ENCODE assay signal across 8 cellular contexts in the genomic region with DNA sequence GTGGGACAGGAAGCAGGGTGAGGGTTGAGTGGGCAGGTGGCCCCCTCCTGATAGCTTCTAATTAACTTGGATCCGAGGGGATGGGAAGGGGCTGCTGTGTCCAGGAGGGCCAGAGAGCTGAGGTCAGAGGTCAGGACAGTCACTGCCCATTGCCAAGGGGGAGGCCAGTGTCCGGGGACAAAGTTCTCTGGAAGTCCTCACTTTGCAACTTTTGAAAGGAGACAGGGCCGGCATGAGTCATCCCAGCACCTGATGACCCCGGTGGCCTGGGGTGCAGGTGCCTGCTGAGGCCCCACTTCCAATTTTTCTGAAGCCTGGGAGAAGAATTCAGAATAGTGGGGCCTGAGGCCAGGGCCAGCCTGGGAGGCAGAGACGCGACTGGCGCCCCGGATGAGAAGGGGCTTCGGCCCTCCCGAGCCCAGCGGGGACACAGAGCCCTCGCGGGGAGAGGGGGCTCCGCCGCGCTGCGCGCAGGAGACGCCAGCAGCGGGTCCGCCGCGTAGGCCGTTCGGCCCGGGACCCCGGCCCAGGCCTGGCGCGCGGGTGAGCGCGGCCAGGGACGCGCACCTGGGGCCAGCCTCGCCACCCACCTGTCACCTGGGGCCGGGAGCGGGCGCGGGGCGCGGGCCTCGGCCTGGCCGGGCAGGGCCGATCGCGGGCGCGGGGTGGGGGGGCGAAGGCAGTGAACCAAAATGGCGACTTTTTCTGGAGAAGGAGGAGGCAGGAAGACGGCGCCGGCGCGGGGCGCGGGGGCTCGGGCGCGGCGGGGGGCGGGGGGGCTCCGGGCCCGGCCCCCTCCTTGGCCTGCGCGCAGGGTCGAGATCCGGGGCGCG. TPM values are rescaled to one million over a fixed set of nuclear protein-coding genes. Genes with fewer than 3 reads are reported as not detected.
A peak's percentile ranks its signal among the peaks of the same experiment; 100 is the strongest.
DNase-seq lines count a peak whose midpoint lies in the region; ATAC-seq and TF ChIP-seq lines count a peak whose summit lies in the region.

No MANE protein-coding gene starts in this region.

- H3K27ac ChIP-seq in left ventricle myocardium inferior (replicated peaks): peak overlapping the region; percentile 65

- ATAC-seq in HG02798 (IDR thresholded peaks at IDR 0.05; ENCODE audit: poor library complexity, unreplicated experiment) (peak; percentile 6), HG02763 (IDR thresholded peaks at IDR 0.05; ENCODE audit: unreplicated experiment) (no peak)

- intact Hi-C loops in left ventricle myocardium inferior (cut with micrococcal nuclease): no loop called here

- peaks cover 19% of the 10 kb centered on the region for H3K36me3 ChIP-seq in left ventricle myocardium inferior

- H3K4me1 ChIP-seq in left ventricle myocardium inferior: peaks cover 43% of the 10 kb centered on the region

- no peaks in the 10 kb centered on the region for H3K9me3 ChIP-seq in left ventricle myocardium inferior (replicated peaks)

- TF ChIP-seq CTCF in left ventricle myocardium inferior (IDR thresholded peaks at IDR 0.05; ENCODE audit: borderline replicate concordance) (no peak), retinal pigment epithelial cell (conservative IDR thresholded peaks at IDR 0.05; ENCODE audit: low read depth, low read length) (no peak)

- H3K4me3 ChIP-seq in left ventricle myocardium inferior: peak overlapping the region; percentile 69
- H3K4me3 ChIP-seq in retinal pigment epithelial cell (ENCODE audit: low read length): peak overlapping the region; percentile 54

- H3K27me3 ChIP-seq in left ventricle myocardium inferior (ENCODE audit: low read depth): no peaks in the 10 kb centered on the region

- DNase-seq in Ammon's horn (ENCODE audit: low spot score) (peak; percentile 2), left ventricle myocardium inferior (peak; percentile 20), retinal pigment epithelial cell (ENCODE audit: low read depth) (no peak), NCI-H774 (lab: John Stamatoyannopoulos, UW) (no peak), NCI-H345 treated with DMSO at 0.1 percent for 48 hours (lab: John Stamatoyannopoulos, UW; ENCODE audit: unreplicated experiment) (no peak)
- DNase-seq in activated naive CD4-positive, alpha-beta T cell treated with Interleukin-2 at 50 U/mL for 16 hours: peak; percentile 38

RNA-seq across cellular contexts. Expression of gene ZNF512B, which starts 0.6 kb away (rescaled TPM):
- total RNA-seq in left ventricle myocardium inferior: 12.6 TPM

RNA-seq across cellular contexts. Expression of gene SAMD10, which starts 10.3 kb away (rescaled TPM):
- 5.6 TPM for total RNA-seq in left ventricle myocardium inferior

RNA-seq across cellular contexts. Expression of gene PRPF6, which starts 11.8 kb away (rescaled TPM):
- total RNA-seq in left ventricle myocardium inferior: 46.8 TPM

RNA-seq across cellular contexts. Expression of gene UCKL1, which starts 12.9 kb away (rescaled TPM):
- total RNA-seq in left ventricle myocardium inferior: 41.0 TPM

Comparison
In these comparisons a context has a peak if more than half of its experiments do, and no peak if none do; other contexts are left out.
1. DNase-seq: peak in Ammon's horn (single experiment), activated naive CD4-positive, alpha-beta T cell treated with Interleukin-2 at 50 U/mL for 16 hours (single experiment) and left ventricle myocardium inferior (single experiment); none in retinal pigment epithelial cell (single experiment), NCI-H774 (single experiment) and NCI-H345 treated with DMSO at 0.1 percent for 48 hours (single experiment).